1 cellular context compared by ENCODE assay signal in genomic region chr13:20494656-20495055, GRCh38.
TF ChIP-seq lines count a peak whose summit lies in the region.

No MANE protein-coding gene starts in this region.

TF ChIP-seq in H1, 55 proteins besides CTCF, POLR2A, EP300 and RAD21:
- TF ChIP-seq TEAD4 (IDR thresholded peaks at IDR 0.05; ENCODE audit: low read depth, low read length) (no peak), POU5F1 (IDR thresholded peaks at IDR 0.05; ENCODE audit: low read depth, low read length) (no peak), CEBPB (IDR thresholded peaks at IDR 0.05; ENCODE audit: low read depth, low read length) (no peak), SAP30 (IDR thresholded peaks at IDR 0.05; ENCODE audit: insufficient read depth, insufficient replicate concordance, low read length) (no peak), TCF12 (IDR thresholded peaks at IDR 0.05; ENCODE audit: low read depth, low read length) (no peak), ATF2 (IDR thresholded peaks at IDR 0.05; ENCODE audit: low read length) (no peak), SRF (IDR thresholded peaks at IDR 0.05; ENCODE audit: low read depth, low read length) (no peak), RBBP5 (IDR thresholded peaks at IDR 0.05; ENCODE audit: borderline replicate concordance, low read depth, low read length) (no peak), SUZ12 (IDR thresholded peaks at IDR 0.05; ENCODE audit: low read length) (no peak), ATF3 (IDR thresholded peaks at IDR 0.05; ENCODE audit: insufficient read depth, low read depth, low read length) (no peak), TAF7 (optimal IDR thresholded peaks at IDR 0.05; ENCODE audit: borderline replicate concordance, low read depth, low read length) (no peak), SP1 (IDR thresholded peaks at IDR 0.05; ENCODE audit: low read depth, low read length) (no peak), RXRA (IDR thresholded peaks at IDR 0.05; ENCODE audit: insufficient read depth, low read depth, low read length) (no peak), SP2 (IDR thresholded peaks at IDR 0.05; ENCODE audit: low read length) (no peak), CHD2 (IDR thresholded peaks at IDR 0.05; ENCODE audit: low read length) (no peak), USF2 (IDR thresholded peaks at IDR 0.05; ENCODE audit: low read length) (no peak)
